In genomic region chr5:22846686-22847085, GRCh38 we compare ENCODE assay signal across 7 cellular contexts. TPM values are rescaled to one million over a fixed set of nuclear protein-coding genes. Genes with fewer than 3 reads are reported as not detected.
"Had no signal": no experiment of that assay in that cellular context is flagged by ENCODE, and none has a peak within 500 bp of the region (broad histone marks: within the 10 kb centered on the region; RNA-seq: fewer than 3 reads in every experiment).

No MANE protein-coding gene starts in this region.

- H3K9ac ChIP-seq: KMS-11 had no signal

- H3K27ac ChIP-seq: HL-60, KMS-11 had no signal

- H3K4me2 ChIP-seq: KMS-11 had no signal

- FAIRE-seq: HTR-8/SVneo had no signal

- DNase-seq: KBM-7, KG1 had no signal

RNA-seq across cellular contexts. Expression of gene CDH12, which starts 6.5 kb away (rescaled TPM):
- total RNA-seq: HT-29 had no signal
- polyA plus RNA-seq: IgD-negative memory B cell had no signal
